In genomic region chr5:44952376-44952775, GRCh38 we compare ENCODE assay signal across 8 cellular contexts.
DNase-seq lines count a peak whose midpoint lies in the region; ATAC-seq and TF ChIP-seq lines count a peak whose summit lies in the region.

No MANE protein-coding gene starts in this region.

- no peak overlapping the region for H3K9ac ChIP-seq in adipocyte (ENCODE audit: low read length)

- TF ChIP-seq POLR2A in stomach (IDR thresholded peaks at IDR 0.05): no peak

- no peaks in the 10 kb centered on the region for H3K4me1 Mint-ChIP-seq in activated T-helper 2 cell treated with anti-CD3 and anti-CD28 coated beads, Interferon-gamma antibody, Interleukin-2, Interleukin-4, amounts not matched to agents 10 μg/mL and 5 μg/mL and 100 μg/mL, durations not matched to agents 14 hours and 24 hours and 36 hours (ENCODE audit: low read depth)

- intact Hi-C loops in activated T-helper 2 cell treated with anti-CD3 and anti-CD28 coated beads, Interferon-gamma antibody, Interleukin-2, Interleukin-4, amounts not matched to agents 10 μg/mL and 5 μg/mL and 100 μg/mL, durations not matched to agents 14 hours and 24 hours and 36 hours (cut with micrococcal nuclease): no loop called here
- intact Hi-C loops in stomach (cut with DNase I; ENCODE audit: low total_unique reads): no loop called here

- peak; percentile 43 for DNase-seq in AG10803 (ENCODE audit: low read depth)
- DNase-seq in NCI-H1417 treated with DMSO at 0.1 percent for 48 hours (lab: John Stamatoyannopoulos, UW): peak; percentile 6
- peak; percentile 38 for DNase-seq in adipocyte (ENCODE audit: low read depth)
- DNase-seq in left lobe of liver (ENCODE audit: low spot score): no peak
- no peak for DNase-seq in activated T-helper 2 cell treated with anti-CD3 and anti-CD28 coated beads, Interferon-gamma antibody, Interleukin-2, Interleukin-4, amounts not matched to agents 10 μg/mL and 5 μg/mL and 100 μg/mL, durations not matched to agents 14 hours and 24 hours and 36 hours (ENCODE audit: low spot score)
- no peak for DNase-seq in stomach

- H3K9me3 Mint-ChIP-seq in activated T-helper 2 cell treated with anti-CD3 and anti-CD28 coated beads, Interferon-gamma antibody, Interleukin-2, Interleukin-4, amounts not matched to agents 10 μg/mL and 5 μg/mL and 100 μg/mL, durations not matched to agents 14 hours and 24 hours and 36 hours: no peaks in the 10 kb centered on the region

- no peaks in the 10 kb centered on the region for H3K36me3 ChIP-seq in adipocyte (ENCODE audit: control insufficient read depth, insufficient read depth, low read length, severe bottlenecking)
- no peaks in the 10 kb centered on the region for H3K36me3 ChIP-seq in stomach

- H3K4me3 Mint-ChIP-seq in activated T-helper 2 cell treated with anti-CD3 and anti-CD28 coated beads, Interferon-gamma antibody, Interleukin-2, Interleukin-4, amounts not matched to agents 10 μg/mL and 5 μg/mL and 100 μg/mL, durations not matched to agents 14 hours and 24 hours and 36 hours (ENCODE audit: low read depth): no peak overlapping the region

- H3K9me3 ChIP-seq in adipocyte (ENCODE audit: control insufficient read depth, low read length) (no peaks in the 10 kb centered on the region), stomach (no peaks in the 10 kb centered on the region)

- no peaks in the 10 kb centered on the region for H3K27me3 Mint-ChIP-seq in activated T-helper 2 cell treated with anti-CD3 and anti-CD28 coated beads, Interferon-gamma antibody, Interleukin-2, Interleukin-4, amounts not matched to agents 10 μg/mL and 5 μg/mL and 100 μg/mL, durations not matched to agents 14 hours and 24 hours and 36 hours (ENCODE audit: low read depth)

- no peak for TF ChIP-seq EP300 in stomach (IDR thresholded peaks at IDR 0.05)

- H3K27me3 ChIP-seq in adipocyte (replicated peaks; ENCODE audit: control insufficient read depth, insufficient read depth, low read length) (no peaks in the 10 kb centered on the region), stomach (no peaks in the 10 kb centered on the region)

- 4 to 30% (median 13%) methylated on average over 1 of the region's 1 CpG for WGBS in stomach, 5 donors

- H3K4me3 ChIP-seq in AG10803 (ENCODE audit: low read length) (no peak overlapping the region), adipocyte (ENCODE audit: low read length) (no peak overlapping the region), stomach (no peak overlapping the region)

- H3K4me1 ChIP-seq in adipocyte (ENCODE audit: control insufficient read depth, insufficient read depth, low read length) (no peaks in the 10 kb centered on the region), stomach (no peaks in the 10 kb centered on the region)

- ATAC-seq in GM18502 (IDR thresholded peaks at IDR 0.05; ENCODE audit: poor library complexity, unreplicated experiment): peak; percentile 86
- peak; percentile 69 for ATAC-seq in HG02852 (IDR thresholded peaks at IDR 0.05; ENCODE audit: unreplicated experiment)
- peak; percentile 74 for ATAC-seq in left lobe of liver

- no peak overlapping the region for H3K27ac ChIP-seq in stomach

- H3K36me3 Mint-ChIP-seq in activated T-helper 2 cell treated with anti-CD3 and anti-CD28 coated beads, Interferon-gamma antibody, Interleukin-2, Interleukin-4, amounts not matched to agents 10 μg/mL and 5 μg/mL and 100 μg/mL, durations not matched to agents 14 hours and 24 hours and 36 hours (ENCODE audit: low read depth): no peaks in the 10 kb centered on the region

- TF ChIP-seq CTCF in AG10803 (conservative IDR thresholded peaks at IDR 0.05; ENCODE audit: low read length) (peak; percentile 82), stomach (IDR thresholded peaks at IDR 0.05) (peak in 2 of 7 experiments; percentile 18 to 20)

- no peak overlapping the region for H3K27ac Mint-ChIP-seq in activated T-helper 2 cell treated with anti-CD3 and anti-CD28 coated beads, Interferon-gamma antibody, Interleukin-2, Interleukin-4, amounts not matched to agents 10 μg/mL and 5 μg/mL and 100 μg/mL, durations not matched to agents 14 hours and 24 hours and 36 hours

Comparison
In these comparisons a context has a peak if more than half of its experiments do, and no peak if none do; other contexts are left out.
1. DNase-seq: peak in AG10803 (single experiment), NCI-H1417 treated with DMSO at 0.1 percent for 48 hours (single experiment) and adipocyte (single experiment); none in left lobe of liver (single experiment), activated T-helper 2 cell treated with anti-CD3 and anti-CD28 coated beads, Interferon-gamma antibody, Interleukin-2, Interleukin-4, amounts not matched to agents 10 μg/mL and 5 μg/mL and 100 μg/mL, durations not matched to agents 14 hours and 24 hours and 36 hours (single experiment) and stomach (single experiment).
2. Peak in every context shown above with its lines, with median percentiles within 50 percentile points of each other: ATAC-seq.